ENCODE assay signal across 18 cellular contexts in genomic region chr10:1410032-1410431, GRCh38.
DNase-seq lines count a peak whose midpoint lies in the region; ATAC-seq and TF ChIP-seq lines count a peak whose summit lies in the region.
"Had no signal": no experiment of that assay in that cellular context is flagged by ENCODE, and none has a peak within 500 bp of the region (broad histone marks: within the 10 kb centered on the region; RNA-seq: fewer than 3 reads in every experiment).

No MANE protein-coding gene starts in this region.

- H3K79me2 ChIP-seq in neural progenitor cell (ENCODE audit: low read depth), result no peaks in the 10 kb centered on the region

- H3K9me3 ChIP-seq in BLaER1 treated with 17β-estradiol and CSF1 and Interleukin-3, amounts not matched to agents 10 nM and 100 nM (replicated peaks in 1 of 11), result peaks cover 0 to 30% (median 6%) of the 10 kb centered on the region in 11 experiments; a peak in 10 of 22 replicates
- H3K9me3 ChIP-seq in esophagus muscularis mucosa, result no peaks in the 10 kb centered on the region
- H3K9me3 ChIP-seq in neural progenitor cell (ENCODE audit: low read depth), result no peaks in the 10 kb centered on the region
- H3K9me3 ChIP-seq: BE2C had no signal

- peak overlapping the region in 1 of 11 experiments; percentile 22; a peak in 2 of 22 replicates for H3K27ac ChIP-seq in BLaER1 treated with 17β-estradiol and CSF1 and Interleukin-3, amounts not matched to agents 10 nM and 100 nM
- H3K27ac ChIP-seq in esophagus muscularis mucosa (replicated peaks in 1 of 4), result no peak overlapping the region
- H3K27ac ChIP-seq in neural progenitor cell, result no peak overlapping the region

- H3K9me3 Mint-ChIP-seq in activated B cell treated with CpG ODN at 0.5 μM for 24 hours (no peaks in the 10 kb centered on the region), neural progenitor cell (peaks cover 3% of the 10 kb centered on the region), CD14-positive monocyte (peaks cover 2 to 8% (median 4%) of the 10 kb centered on the region in 7 donors)
- no peaks in the 10 kb centered on the region for H3K9me3 Mint-ChIP-seq in activated CD8-positive, alpha-beta T cell treated with anti-CD3 and anti-CD28 coated beads, Interleukin-2, amount 10 ng/mL, durations not matched to agents 7 days and 5 days (ENCODE audit: insufficient read depth)
- H3K9me3 Mint-ChIP-seq: CD8-positive, alpha-beta T cell; GM23338 had no signal

- peaks cover 12 to 61% (median 49%) of the 10 kb centered on the region in 10 experiments; a peak in 19 of 20 replicates for H3K4me1 ChIP-seq in BLaER1 treated with 17β-estradiol and CSF1 and Interleukin-3, amounts not matched to agents 10 nM and 100 nM
- H3K4me1 ChIP-seq in esophagus muscularis mucosa, result no peaks in the 10 kb centered on the region
- H3K4me1 ChIP-seq in neural progenitor cell, result no peaks in the 10 kb centered on the region
- H3K4me1 ChIP-seq: BE2C had no signal

- no peak overlapping the region for H3K4me3 ChIP-seq in BLaER1 treated with 17β-estradiol and CSF1 and Interleukin-3, amounts not matched to agents 10 nM and 100 nM
- H3K4me3 ChIP-seq in esophagus muscularis mucosa (no peak overlapping the region), neural progenitor cell (no peak overlapping the region)
- H3K4me3 ChIP-seq: GM12878, GM23338, K562 had no signal

- no peak overlapping the region for H3K9ac ChIP-seq in BLaER1 treated with 17β-estradiol and CSF1 and Interleukin-3, amounts not matched to agents 10 nM and 100 nM
- H3K9ac ChIP-seq in neural progenitor cell, result no peak overlapping the region

- H3K4me3 Mint-ChIP-seq in activated B cell treated with CpG ODN at 0.5 μM for 24 hours, result no peak overlapping the region
- no peak overlapping the region for H3K4me3 Mint-ChIP-seq in neural progenitor cell
- no peak overlapping the region for H3K4me3 Mint-ChIP-seq in activated CD8-positive, alpha-beta T cell treated with anti-CD3 and anti-CD28 coated beads, Interleukin-2, amount 10 ng/mL, durations not matched to agents 7 days and 5 days
- no peak overlapping the region for H3K4me3 Mint-ChIP-seq in CD14-positive monocyte
- H3K4me3 Mint-ChIP-seq: CD8-positive, alpha-beta T cell; GM23338 had no signal

- H3F3A ChIP-seq in neural progenitor cell (ENCODE audit: low read depth), result no peaks in the 10 kb centered on the region

- POLR2A ChIA-PET in activated B cell treated with CpG ODN at 0.5 μM for 24 hours (lab: Charles Lee), result no interaction called here
- POLR2A ChIA-PET in activated CD8-positive, alpha-beta T cell treated with anti-CD3 and anti-CD28 coated beads, Interleukin-2, amount 10 ng/mL, durations not matched to agents 7 days and 5 days (lab: Charles Lee), result no interaction called here

- H3K4me2 ChIP-seq in BLaER1 treated with 17β-estradiol and CSF1 and Interleukin-3, amounts not matched to agents 10 nM and 100 nM, result peak overlapping the region in 8 of 11 experiments; percentile 39 to 89 (median 74); a peak in 14 of 22 replicates
- H3K4me2 ChIP-seq in neural progenitor cell, result no peak overlapping the region
- H3K4me2 ChIP-seq: GM23338 had no signal

- TF ChIP-seq EP300 in esophagus muscularis mucosa (IDR thresholded peaks at IDR 0.05), result no peak

- CTCF ChIA-PET in activated B cell treated with CpG ODN at 0.5 μM for 24 hours (lab: Charles Lee), result no interaction called here
- CTCF ChIA-PET in activated CD8-positive, alpha-beta T cell treated with anti-CD3 and anti-CD28 coated beads, Interleukin-2, amount 10 ng/mL, durations not matched to agents 7 days and 5 days (lab: Charles Lee), result no interaction called here

- ATAC-seq in activated B cell treated with CpG ODN at 0.5 μM for 24 hours (ENCODE audit: low read depth), result no peak
- no peak for ATAC-seq in activated CD8-positive, alpha-beta T cell treated with anti-CD3 and anti-CD28 coated beads, Interleukin-2, amount 10 ng/mL, durations not matched to agents 7 days and 5 days
- ATAC-seq: CD8-positive, alpha-beta T cell; GM12878; GM23338; HCT116; K562 had no signal

- H2AFZ ChIP-seq in neural progenitor cell (replicated peaks), result no peak overlapping the region
- H2AFZ ChIP-seq: GM23338 had no signal

- TF ChIP-seq POLR2A in esophagus muscularis mucosa (IDR thresholded peaks at IDR 0.05; ENCODE audit: low read depth), result no peak

- peaks cover 14% of the 10 kb centered on the region for H3K4me1 Mint-ChIP-seq in activated B cell treated with CpG ODN at 0.5 μM for 24 hours
- peaks cover 2% of the 10 kb centered on the region for H3K4me1 Mint-ChIP-seq in neural progenitor cell
- peaks cover 3% of the 10 kb centered on the region for H3K4me1 Mint-ChIP-seq in activated CD8-positive, alpha-beta T cell treated with anti-CD3 and anti-CD28 coated beads, Interleukin-2, amount 10 ng/mL, durations not matched to agents 7 days and 5 days (ENCODE audit: low read depth)
- no peaks in the 10 kb centered on the region for H3K4me1 Mint-ChIP-seq in CD14-positive monocyte

- no peak for DNase-seq in activated B cell treated with CpG ODN at 0.5 μM for 24 hours
- peak; percentile 53 for DNase-seq in esophagus muscularis mucosa (ENCODE audit: extremely low spot score)
- DNase-seq in neural progenitor cell (ENCODE audit: low spot score), result no peak
- DNase-seq in NK-92 treated with Interleukin-12 subunit alpha and Interleukin-12 subunit beta, amount 100 ng/mL, for 24 hours (lab: John Stamatoyannopoulos, UW), result no peak
- no peak for DNase-seq in activated CD8-positive, alpha-beta T cell treated with anti-CD3 and anti-CD28 coated beads, Interleukin-2, amount 10 ng/mL, durations not matched to agents 7 days and 5 days
- DNase-seq in CD14-positive monocyte (ENCODE audit: low spot score), result no peak
- DNase-seq: ACHN, BE2C, Calu3, DMS79 treated with DMSO at 0.1 percent for 48 hours, EL, IMR-90 had no signal

- 94% methylated on average over 10 of the region's 11 CpGs for WGBS in esophagus muscularis mucosa

- H3K27me3 Mint-ChIP-seq in activated B cell treated with CpG ODN at 0.5 μM for 24 hours, result peaks cover 37% of the 10 kb centered on the region
- peaks cover 7% of the 10 kb centered on the region for H3K27me3 Mint-ChIP-seq in neural progenitor cell (ENCODE audit: insufficient read depth, low read depth)
- peaks cover 6% of the 10 kb centered on the region for H3K27me3 Mint-ChIP-seq in activated CD8-positive, alpha-beta T cell treated with anti-CD3 and anti-CD28 coated beads, Interleukin-2, amount 10 ng/mL, durations not matched to agents 7 days and 5 days (ENCODE audit: low read depth)
- H3K27me3 Mint-ChIP-seq in CD14-positive monocyte (ENCODE audit: low read depth in 3 of 3), result peaks cover 13 to 18% (median 18%) of the 10 kb centered on the region in 3 donors

- no peaks in the 10 kb centered on the region; a peak in 2 of 22 replicates for H4K20me1 ChIP-seq in BLaER1 treated with 17β-estradiol and CSF1 and Interleukin-3, amounts not matched to agents 10 nM and 100 nM
- no peaks in the 10 kb centered on the region for H4K20me1 ChIP-seq in neural progenitor cell (ENCODE audit: low read depth)

- H3K36me3 Mint-ChIP-seq in activated B cell treated with CpG ODN at 0.5 μM for 24 hours (ENCODE audit: low read depth), result no peaks in the 10 kb centered on the region
- no peaks in the 10 kb centered on the region for H3K36me3 Mint-ChIP-seq in neural progenitor cell
- no peaks in the 10 kb centered on the region for H3K36me3 Mint-ChIP-seq in activated CD8-positive, alpha-beta T cell treated with anti-CD3 and anti-CD28 coated beads, Interleukin-2, amount 10 ng/mL, durations not matched to agents 7 days and 5 days (ENCODE audit: low read depth)
- H3K36me3 Mint-ChIP-seq in CD14-positive monocyte, result no peaks in the 10 kb centered on the region
- H3K36me3 Mint-ChIP-seq: CD8-positive, alpha-beta T cell had no signal

- TF ChIP-seq CTCF in activated B cell treated with CpG ODN at 0.5 μM for 24 hours (IDR thresholded peaks at IDR 0.05) (no peak), esophagus muscularis mucosa (IDR thresholded peaks at IDR 0.05) (no peak), neural progenitor cell (IDR thresholded peaks at IDR 0.05) (no peak), CD14-positive monocyte (IDR thresholded peaks at IDR 0.05) (no peak)

- H3K27me3 ChIP-seq in BLaER1 treated with 17β-estradiol and CSF1 and Interleukin-3, amounts not matched to agents 10 nM and 100 nM, result peaks cover 0 to 25% (median 0%) of the 10 kb centered on the region in 11 experiments; a peak in 8 of 22 replicates
- peaks cover 0 to 48% (median 0%) of the 10 kb centered on the region in 4 donors for H3K27me3 ChIP-seq in esophagus muscularis mucosa
- H3K27me3 ChIP-seq in neural progenitor cell, result no peaks in the 10 kb centered on the region
- H3K27me3 ChIP-seq: BE2C had no signal

- intact Hi-C loops in activated B cell treated with CpG ODN at 0.5 μM for 24 hours (cut with micrococcal nuclease) (no loop called here), esophagus muscularis mucosa (cut with DNase I) (no loop called here), CD14-positive monocyte (cut with micrococcal nuclease) (no loop called here)

- H3K27ac Mint-ChIP-seq in activated B cell treated with CpG ODN at 0.5 μM for 24 hours, result peak overlapping the region; percentile 63
- peak overlapping the region; percentile 81 for H3K27ac Mint-ChIP-seq in neural progenitor cell
- no peak overlapping the region for H3K27ac Mint-ChIP-seq in activated CD8-positive, alpha-beta T cell treated with anti-CD3 and anti-CD28 coated beads, Interleukin-2, amount 10 ng/mL, durations not matched to agents 7 days and 5 days
- peak overlapping the region in 1 of 7 donors; percentile 67 for H3K27ac Mint-ChIP-seq in CD14-positive monocyte
- H3K27ac Mint-ChIP-seq: CD8-positive, alpha-beta T cell; GM23338 had no signal

- no peaks in the 10 kb centered on the region for H3K36me3 ChIP-seq in BLaER1 treated with 17β-estradiol and CSF1 and Interleukin-3, amounts not matched to agents 10 nM and 100 nM
- H3K36me3 ChIP-seq in esophagus muscularis mucosa (no peaks in the 10 kb centered on the region), neural progenitor cell (no peaks in the 10 kb centered on the region)
- H3K36me3 ChIP-seq: BE2C had no signal
